In genomic region chr2:69642709-69643601, GRCh38 we compare ENCODE assay signal across 8 cellular contexts. TPM values are rescaled to one million over a fixed set of nuclear protein-coding genes. Genes with fewer than 3 reads are reported as not detected.
A peak's percentile ranks its signal among the peaks of the same experiment; 100 is the strongest.
DNase-seq lines count a peak whose midpoint lies in the region; ATAC-seq and TF ChIP-seq lines count a peak whose summit lies in the region.

No MANE protein-coding gene starts in this region.

- peak overlapping the region; percentile 58 for H3K27ac ChIP-seq in CD8-positive, alpha-beta T cell (ENCODE audit: low read depth, low read length)

- no peaks in the 10 kb centered on the region for H3K27me3 Mint-ChIP-seq in CD8-positive, alpha-beta T cell (ENCODE audit: low read depth)
- H3K27me3 Mint-ChIP-seq in activated T-helper 1 cell treated with anti-CD3 and anti-CD28 coated beads, Interleukin-12 subunit alpha, Interleukin-12 subunit beta, Interleukin-2, Interleukin-4 antibody, amounts not matched to agents 30 ng/mL and 10 ng/mL and 1 ng/mL, durations not matched to agents 14 hours and 24 hours and 36 hours (ENCODE audit: insufficient read depth) = no peaks in the 10 kb centered on the region
- H3K27me3 Mint-ChIP-seq in nephron (ENCODE audit: low read depth) = no peaks in the 10 kb centered on the region

- no peaks in the 10 kb centered on the region for H3K27me3 ChIP-seq in CD8-positive, alpha-beta T cell (ENCODE audit: insufficient read depth, low read length)

- H3K4me3 Mint-ChIP-seq in CD8-positive, alpha-beta T cell = peak overlapping the region; percentile 96
- peak overlapping the region; percentile 92 for H3K4me3 Mint-ChIP-seq in activated T-helper 1 cell treated with anti-CD3 and anti-CD28 coated beads, Interleukin-12 subunit alpha, Interleukin-12 subunit beta, Interleukin-2, Interleukin-4 antibody, amounts not matched to agents 30 ng/mL and 10 ng/mL and 1 ng/mL, durations not matched to agents 14 hours and 24 hours and 36 hours
- peak overlapping the region; percentile 89 to 100 (median 95) for H3K4me3 Mint-ChIP-seq in nephron

- H3K36me3 ChIP-seq in CD8-positive, alpha-beta T cell (ENCODE audit: insufficient read depth, low read length) = no peaks in the 10 kb centered on the region

- no peaks in the 10 kb centered on the region for H3K9me3 ChIP-seq in CD8-positive, alpha-beta T cell (ENCODE audit: low read length)

- peaks cover 54% of the 10 kb centered on the region for H3K36me3 Mint-ChIP-seq in CD8-positive, alpha-beta T cell
- peaks cover 31% of the 10 kb centered on the region for H3K36me3 Mint-ChIP-seq in activated T-helper 1 cell treated with anti-CD3 and anti-CD28 coated beads, Interleukin-12 subunit alpha, Interleukin-12 subunit beta, Interleukin-2, Interleukin-4 antibody, amounts not matched to agents 30 ng/mL and 10 ng/mL and 1 ng/mL, durations not matched to agents 14 hours and 24 hours and 36 hours (ENCODE audit: low read depth)
- peaks cover 13% of the 10 kb centered on the region for H3K36me3 Mint-ChIP-seq in nephron (ENCODE audit: low read depth)

- ATAC-seq in CD8-positive, alpha-beta T cell = peak; percentile 23
- peak; percentile 3 for ATAC-seq in HG02943 (IDR thresholded peaks at IDR 0.05; ENCODE audit: low read depth, unreplicated experiment)

- peaks cover 56% of the 10 kb centered on the region for H3K4me1 ChIP-seq in CD8-positive, alpha-beta T cell (ENCODE audit: insufficient read depth, low read length)

- H3K9me3 Mint-ChIP-seq in CD8-positive, alpha-beta T cell = no peaks in the 10 kb centered on the region
- no peaks in the 10 kb centered on the region for H3K9me3 Mint-ChIP-seq in activated T-helper 1 cell treated with anti-CD3 and anti-CD28 coated beads, Interleukin-12 subunit alpha, Interleukin-12 subunit beta, Interleukin-2, Interleukin-4 antibody, amounts not matched to agents 30 ng/mL and 10 ng/mL and 1 ng/mL, durations not matched to agents 14 hours and 24 hours and 36 hours
- H3K9me3 Mint-ChIP-seq in nephron = no peaks in the 10 kb centered on the region

- CTCF ChIA-PET in CD8-positive, alpha-beta T cell (lab: Charles Lee) = interaction anchor here (0.7 to 7.9 kb wide), 7 partner anchors 11 to 84 kb away, joined by 3 to 54 read pairs (median 23); no protein-coding TSS in a partner anchor

- H3K27ac Mint-ChIP-seq in CD8-positive, alpha-beta T cell = peak overlapping the region; percentile 97
- H3K27ac Mint-ChIP-seq in activated T-helper 1 cell treated with anti-CD3 and anti-CD28 coated beads, Interleukin-12 subunit alpha, Interleukin-12 subunit beta, Interleukin-2, Interleukin-4 antibody, amounts not matched to agents 30 ng/mL and 10 ng/mL and 1 ng/mL, durations not matched to agents 14 hours and 24 hours and 36 hours = peak overlapping the region; percentile 94
- H3K27ac Mint-ChIP-seq in nephron = peak overlapping the region; percentile 98 to 100 (median 98)

- peak overlapping the region; percentile 83 for H3K4me3 ChIP-seq in CD8-positive, alpha-beta T cell (ENCODE audit: low read depth, low read length)
- peak overlapping the region; percentile 92 for H3K4me3 ChIP-seq in fibroblast of mammary gland (ENCODE audit: control insufficient read depth, low read depth, low read length)

- DNase-seq in CD8-positive, alpha-beta T cell = peak in 4 of 7 experiments; percentile 41 to 74 (median 62)
- DNase-seq in activated T-helper 1 cell treated with anti-CD3 and anti-CD28 coated beads, Interleukin-12 subunit alpha, Interleukin-12 subunit beta, Interleukin-2, Interleukin-4 antibody, amounts not matched to agents 30 ng/mL and 10 ng/mL and 1 ng/mL, durations not matched to agents 14 hours and 24 hours and 36 hours (ENCODE audit: low spot score) = peak; percentile 39
- peak; percentile 88 for DNase-seq in fibroblast of mammary gland (ENCODE audit: low read depth)
- peak; percentile 68 for DNase-seq in stromal cell of bone marrow (ENCODE audit: low read depth)
- no peak for DNase-seq in GM20000 (ENCODE audit: low spot score)

- POLR2A ChIA-PET in CD8-positive, alpha-beta T cell (lab: Charles Lee) = interaction anchor here (0.6 to 4.6 kb wide), 19 partner anchors 7 to 206 kb away, joined by 3 to 90 read pairs (median 6); partner anchors contain the start of gene NFU1

- no peak for TF ChIP-seq CTCF in CD8-positive, alpha-beta T cell (IDR thresholded peaks at IDR 0.05)
- TF ChIP-seq CTCF in fibroblast of mammary gland (conservative IDR thresholded peaks at IDR 0.05; ENCODE audit: control insufficient read depth, insufficient read depth, low read depth, low read length) = no peak
- TF ChIP-seq CTCF in nephron (IDR thresholded peaks at IDR 0.05; ENCODE audit: unreplicated experiment in 3 of 3) = no peak
- TF ChIP-seq CTCF in GM20000 (IDR thresholded peaks at IDR 0.05; ENCODE audit: extremely low read depth, missing control alignments) = no peak

- intact Hi-C loops in CD8-positive, alpha-beta T cell (cut with DNase I, micrococcal nuclease) = loop anchor here (1.0 to 10.0 kb wide), 8 partner anchors 9 to 652 kb away; partner anchors contain the start of genes PCBP1 (in 1 of the 2), SNRNP27 (in 1 of the 2) and SNRPG (in 1 of the 2)
- intact Hi-C loops in activated T-helper 1 cell treated with anti-CD3 and anti-CD28 coated beads, Interleukin-12 subunit alpha, Interleukin-12 subunit beta, Interleukin-2, Interleukin-4 antibody, amounts not matched to agents 30 ng/mL and 10 ng/mL and 1 ng/mL, durations not matched to agents 14 hours and 24 hours and 36 hours (cut with micrococcal nuclease) = loop anchor here (1.0 to 10.0 kb wide), 7 partner anchors 71 to 1176 kb away; partner anchors contain the start of genes APLF, C2orf42, FBXO48 and GMCL1

- peaks cover 67% of the 10 kb centered on the region for H3K4me1 Mint-ChIP-seq in CD8-positive, alpha-beta T cell (ENCODE audit: low read depth)
- H3K4me1 Mint-ChIP-seq in activated T-helper 1 cell treated with anti-CD3 and anti-CD28 coated beads, Interleukin-12 subunit alpha, Interleukin-12 subunit beta, Interleukin-2, Interleukin-4 antibody, amounts not matched to agents 30 ng/mL and 10 ng/mL and 1 ng/mL, durations not matched to agents 14 hours and 24 hours and 36 hours (ENCODE audit: low read depth) = peaks cover 75% of the 10 kb centered on the region
- peaks cover 51% of the 10 kb centered on the region for H3K4me1 Mint-ChIP-seq in nephron

TF ChIP-seq in PFSK-1, 5 proteins besides CTCF, POLR2A, EP300 and RAD21:
- TF ChIP-seq TAF1 (IDR thresholded peaks at IDR 0.05; ENCODE audit: borderline replicate concordance, insufficient read depth, low read length) (0 out of 2 replicates have a peak, but pooled peaks have one; percentile 11), POLR2AphosphoS5 (IDR thresholded peaks at IDR 0.05; ENCODE audit: low read depth, low read length) (no peak; the same call in 1 of the 2 replicates), FOXP2 (optimal IDR thresholded peaks at IDR 0.05; ENCODE audit: borderline replicate concordance, extremely low read depth, extremely low read length, insufficient read depth) (peak; percentile 50), SIN3A (IDR thresholded peaks at IDR 0.05; ENCODE audit: borderline replicate concordance, insufficient read depth, low read length) (peak; percentile 94; the same call in 1 of the 2 replicates), REST (IDR thresholded peaks at IDR 0.05; ENCODE audit: insufficient read depth in 1 of 2, low read depth in 2 of 2, low read length in 2 of 2) (0 out of 4 replicates have a peak, but pooled peaks of 1 of the 2 experiments have one; percentile 32)

RNA-seq across cellular contexts. Expression of gene AAK1, which starts 0.6 kb away (rescaled TPM):
- total RNA-seq in CD8-positive, alpha-beta T cell = 100 to 1,000 TPM; 156 to 174 TPM
- polyA plus RNA-seq in PFSK-1 (2012; ENCODE audit: insufficient read length, low read depth) = 25.8 TPM
- total RNA-seq in activated T-helper 1 cell treated with anti-CD3 and anti-CD28 coated beads, Interleukin-12 subunit alpha, Interleukin-12 subunit beta, Interleukin-2, Interleukin-4 antibody, amounts not matched to agents 30 ng/mL and 10 ng/mL and 1 ng/mL, durations not matched to agents 14 hours and 24 hours and 36 hours = 89.2 and 94.0 TPM in 2 replicates
